ENCODE assay signal across 8 cellular contexts in the genomic region with DNA sequence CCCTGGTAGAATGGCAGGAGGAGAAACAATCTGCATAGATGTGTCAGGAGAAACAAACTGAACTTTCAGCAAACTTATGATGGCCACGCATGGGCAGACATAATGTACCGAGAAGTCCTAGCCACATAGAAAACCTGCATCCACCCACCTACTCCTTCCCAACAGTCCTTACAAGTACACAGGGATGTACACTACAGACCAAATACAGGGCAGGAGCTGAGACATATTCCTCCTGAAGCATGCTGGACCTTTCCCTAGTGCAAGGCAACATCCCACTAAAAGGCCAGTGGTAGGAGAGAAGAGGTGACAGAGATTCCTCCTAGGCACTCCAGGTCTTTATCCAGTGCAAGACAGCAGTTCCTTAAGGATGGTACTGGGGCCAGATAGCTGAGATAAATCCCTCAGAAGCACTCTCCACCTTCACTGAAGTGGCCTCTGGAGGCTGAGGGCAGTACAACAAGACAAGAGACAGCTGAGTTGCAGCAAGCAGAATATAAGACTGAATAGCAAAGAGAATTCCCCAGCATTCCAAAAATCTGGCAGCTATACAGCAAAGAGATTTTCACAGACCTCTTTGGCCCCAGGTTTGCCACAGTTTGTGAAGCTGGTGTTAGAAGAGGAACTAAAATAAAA. TPM values are rescaled to one million over a fixed set of nuclear protein-coding genes. Genes with fewer than 3 reads are reported as not detected.
DNase-seq lines count a peak whose midpoint lies in the region; ATAC-seq and TF ChIP-seq lines count a peak whose summit lies in the region.

No MANE protein-coding gene starts in this region.

- no peaks in the 10 kb centered on the region for H3K27me3 ChIP-seq in BE2C

- DNase-seq in BE2C, result peak; percentile 20
- DNase-seq in amniotic epithelial cell (ENCODE audit: low read depth), result peak; percentile 73
- peak; percentile 31 for DNase-seq in iPS-NIHi11 (ENCODE audit: low spot score)
- DNase-seq in activated CD4-positive, alpha-beta T cell treated with anti-CD3 and anti-CD28 coated beads, Interleukin-2, amount 50 U/mL, for 1 hour, result no peak
- no peak for DNase-seq in activated CD4-positive, alpha-beta T cell treated with anti-CD3 and anti-CD28 coated beads, Interleukin-2, amount 50 U/mL, for 48 hours
- DNase-seq in COLO829 (ENCODE audit: low spot score), result no peak

- peaks cover 16% of the 10 kb centered on the region for H3K36me3 ChIP-seq in BE2C

- H3K9me3 ChIP-seq in BE2C, result no peaks in the 10 kb centered on the region

- peak; percentile 46 for TF ChIP-seq CTCF in BE2C (IDR thresholded peaks at IDR 0.05; ENCODE audit: low read depth, low read length)

- peak; percentile 55 for ATAC-seq in HG02885 (IDR thresholded peaks at IDR 0.05; ENCODE audit: poor library complexity, unreplicated experiment)
- ATAC-seq in HG03039 (IDR thresholded peaks at IDR 0.05; ENCODE audit: unreplicated experiment), result no peak

- H3K4me3 ChIP-seq in BE2C (ENCODE audit: low read depth, low read length), result no peak overlapping the region

- H3K4me1 ChIP-seq in BE2C, result no peaks in the 10 kb centered on the region; the same call in 1 of the 2 replicates

RNA-seq across cellular contexts. Expression of a gene that starts 18.3 kb away (rescaled TPM):
- polyA plus RNA-seq in BE2C (2012; ENCODE audit: insufficient read depth, insufficient read length, low read depth), result 8.2 TPM

Comparison
In these comparisons a context has a peak if more than half of its experiments do, and no peak if none do; other contexts are left out.
1. DNase-seq: peak in BE2C (single experiment), amniotic epithelial cell (single experiment) and iPS-NIHi11 (single experiment); none in activated CD4-positive, alpha-beta T cell treated with anti-CD3 and anti-CD28 coated beads, Interleukin-2, amount 50 U/mL, for 1 hour (single experiment), activated CD4-positive, alpha-beta T cell treated with anti-CD3 and anti-CD28 coated beads, Interleukin-2, amount 50 U/mL, for 48 hours (0 of 2) and COLO829 (single experiment).